ENCODE assay signal across 5 cellular contexts in genomic region chr4:3551366-3551765, GRCh38. TPM values are rescaled to one million over a fixed set of nuclear protein-coding genes. Genes with fewer than 3 reads are reported as not detected.
DNase-seq lines count a peak whose midpoint lies in the region; ATAC-seq, FAIRE-seq and TF ChIP-seq lines count a peak whose summit lies in the region.
"Not testable (repeated sequence)": the region's sequence is repeated elsewhere in the genome, so short reads cannot be mapped to it uniquely, and the experiment has no call there.

No MANE protein-coding gene starts in this region.

- H3K27me3 ChIP-seq in upper lobe of right lung; aorta (ENCODE audit: control insufficient read depth in 1 of 2, insufficient read depth in 2 of 2, low read length in 1 of 2): not testable (repeated sequence)

- H3K4me3 ChIP-seq in kidney (ENCODE audit: low read length in 2 of 2); upper lobe of right lung; aorta (ENCODE audit: low read length in 2 of 2): not testable (repeated sequence)

- not testable (repeated sequence) for H3K9me3 ChIP-seq in kidney (ENCODE audit: control insufficient read depth in 1 of 2, low read length in 2 of 2); upper lobe of right lung; aorta (ENCODE audit: control insufficient read depth, low read length)

- H3K9ac ChIP-seq in kidney (ENCODE audit: low read length in 2 of 2) = not testable (repeated sequence)

- WGBS in aorta, 2 donors = 92 to 93% methylated on average over 4 to 6 of the region's 7 CpGs

- not testable (repeated sequence) for TF ChIP-seq CTCF in kidney (IDR thresholded peaks at IDR 0.05; ENCODE audit: borderline replicate concordance, extremely low read depth, insufficient read depth); upper lobe of right lung (IDR thresholded peaks at IDR 0.05)

- not testable (repeated sequence) for H3K9me3 Mint-ChIP-seq in activated naive CD8-positive, alpha-beta T cell treated with anti-CD3 and anti-CD28 coated beads, Interleukin-2, amount 10 ng/mL, durations not matched to agents 7 days and 5 days

- FAIRE-seq in kidney (lab: Jason Lieb, UNC) = not testable (repeated sequence)

- POLR2A ChIA-PET in activated naive CD8-positive, alpha-beta T cell treated with anti-CD3 and anti-CD28 coated beads, Interleukin-2, amount 10 ng/mL, durations not matched to agents 7 days and 5 days (lab: Charles Lee) = not testable (repeated sequence)

- not testable (repeated sequence) for H3K4me1 ChIP-seq in kidney (ENCODE audit: control insufficient read depth in 1 of 2, insufficient read depth in 1 of 2, low read depth in 1 of 2, low read length in 2 of 2); upper lobe of right lung; aorta (ENCODE audit: control insufficient read depth in 1 of 2, insufficient read depth in 2 of 2, low read length in 2 of 2)

- not testable (repeated sequence) for H3K27ac ChIP-seq in kidney (ENCODE audit: low read depth in 2 of 2, low read length in 2 of 2); upper lobe of right lung; aorta (ENCODE audit: low read depth in 1 of 2, low read length in 2 of 2)

- H3K36me3 Mint-ChIP-seq in activated naive CD8-positive, alpha-beta T cell treated with anti-CD3 and anti-CD28 coated beads, Interleukin-2, amount 10 ng/mL, durations not matched to agents 7 days and 5 days = not testable (repeated sequence)

- not testable (repeated sequence) for H3K4me3 Mint-ChIP-seq in activated naive CD8-positive, alpha-beta T cell treated with anti-CD3 and anti-CD28 coated beads, Interleukin-2, amount 10 ng/mL, durations not matched to agents 7 days and 5 days

- DNase-seq in activated naive CD8-positive, alpha-beta T cell treated with anti-CD3 and anti-CD28 coated beads, Interleukin-2, amount 10 ng/mL, durations not matched to agents 7 days and 5 days = peak; percentile 17
- peak; percentile 46 for DNase-seq in kidney
- peak; percentile 70 for DNase-seq in posterior vena cava (ENCODE audit: low spot score)
- DNase-seq in upper lobe of right lung = peak; percentile 22
- DNase-seq in aorta = peak; percentile 13 to 38

- H3K27ac Mint-ChIP-seq in activated naive CD8-positive, alpha-beta T cell treated with anti-CD3 and anti-CD28 coated beads, Interleukin-2, amount 10 ng/mL, durations not matched to agents 7 days and 5 days = not testable (repeated sequence)

- not testable (repeated sequence) for H3K27me3 Mint-ChIP-seq in activated naive CD8-positive, alpha-beta T cell treated with anti-CD3 and anti-CD28 coated beads, Interleukin-2, amount 10 ng/mL, durations not matched to agents 7 days and 5 days

- not testable (repeated sequence) for H3K4me1 Mint-ChIP-seq in activated naive CD8-positive, alpha-beta T cell treated with anti-CD3 and anti-CD28 coated beads, Interleukin-2, amount 10 ng/mL, durations not matched to agents 7 days and 5 days

- H3K36me3 ChIP-seq in kidney (ENCODE audit: control insufficient read depth in 1 of 2, insufficient read depth in 2 of 2, low read length in 2 of 2); upper lobe of right lung; aorta (ENCODE audit: control insufficient read depth in 1 of 2, insufficient read depth in 2 of 2, low read length in 1 of 2): not testable (repeated sequence)

- ATAC-seq in activated naive CD8-positive, alpha-beta T cell treated with anti-CD3 and anti-CD28 coated beads, Interleukin-2, amount 10 ng/mL, durations not matched to agents 7 days and 5 days (ENCODE audit: low read depth); upper lobe of right lung; aorta (ENCODE audit: low FRiP score): not testable (repeated sequence)

- intact Hi-C loops in kidney (cut with DNase I); posterior vena cava (cut with DNase I); upper lobe of right lung (cut with DNase I); aorta (cut with DNase I): not testable (repeated sequence)

RNA-seq across cellular contexts. Expression of gene LRPAP1, which starts 19.1 kb away (rescaled TPM):
- 10 to 100 TPM; 73.1 to 76.6 TPM for total RNA-seq in activated naive CD8-positive, alpha-beta T cell treated with anti-CD3 and anti-CD28 coated beads, Interleukin-2, amount 10 ng/mL, durations not matched to agents 7 days and 5 days
- total RNA-seq in kidney = 204 TPM
- polyA plus RNA-seq in kidney (ENCODE audit: insufficient read depth, low read depth, low replicate concordance) = 373 TPM
- total RNA-seq in posterior vena cava = 100 to 1,000 TPM in 1 of 2 donors, 10 to 100 TPM in 1; 97.9 to 147 TPM
- total RNA-seq in upper lobe of right lung = 195 TPM
- 100 to 1,000 TPM; 128 to 136 TPM for total RNA-seq in aorta
- 100 to 1,000 TPM in 1 of 2 donors, 10 to 100 TPM in 1; 95.4 to 196 TPM for polyA plus RNA-seq in aorta

Comparison
In these comparisons a context has a peak if more than half of its experiments do, and no peak if none do; other contexts are left out.
1. DNase-seq: peak in every context shown above with its lines; median percentile 70 in posterior vena cava; 46 in kidney; 26 in aorta; 22 in upper lobe of right lung; 17 in activated naive CD8-positive, alpha-beta T cell treated with anti-CD3 and anti-CD28 coated beads, Interleukin-2, amount 10 ng/mL, durations not matched to agents 7 days and 5 days.